Comparison of ENCODE assay signal across 8 cellular contexts in genomic region chr1:43853161-43853921, GRCh38.
DNase-seq lines count a peak whose midpoint lies in the region; ATAC-seq and TF ChIP-seq lines count a peak whose summit lies in the region.

No MANE protein-coding gene starts in this region.

- H3K9me3 Mint-ChIP-seq in stimulated activated naive CD8-positive, alpha-beta T cell treated with anti-CD3 and anti-CD28 coated beads, Interleukin-15, amount 100 ng/mL, for 72 hours, result peaks cover 0 to 4% of the 10 kb centered on the region in 2 donors

- H3K4me3 ChIP-seq in PC-9, result no peak overlapping the region

- H3K27me3 Mint-ChIP-seq in stimulated activated naive CD8-positive, alpha-beta T cell treated with anti-CD3 and anti-CD28 coated beads, Interleukin-15, amount 100 ng/mL, for 72 hours, result no peaks in the 10 kb centered on the region

- H3F3A ChIP-seq in PC-9 (ENCODE audit: insufficient read depth, low read depth), result peaks cover 37% of the 10 kb centered on the region

- intact Hi-C loops in PC-9 (cut with micrococcal nuclease; ENCODE audit: unreplicated experiment), result loop anchor here (1.0 to 10.0 kb wide), 3 partner anchors 19 to 181 kb away; partner anchors contain the start of gene SLC6A9

- no peaks in the 10 kb centered on the region for H3K9me3 ChIP-seq in PC-9 (ENCODE audit: insufficient read depth, low read depth)

- H3K27me3 ChIP-seq in PC-9 (ENCODE audit: insufficient read depth, low read depth), result no peaks in the 10 kb centered on the region

- H3K79me2 ChIP-seq in PC-9 (ENCODE audit: low read depth), result no peaks in the 10 kb centered on the region

- no peaks in the 10 kb centered on the region for H4K20me1 ChIP-seq in PC-9 (ENCODE audit: insufficient read depth)

- no peak overlapping the region for H3K27ac Mint-ChIP-seq in stimulated activated naive CD8-positive, alpha-beta T cell treated with anti-CD3 and anti-CD28 coated beads, Interleukin-15, amount 100 ng/mL, for 72 hours

- no TSS peak for BruUV-seq in PC-9 (replicated peaks; lab: Mats Ljungman, UMichigan)

- peak; percentile 67 for DNase-seq in GM03348 (ENCODE audit: low spot score)
- DNase-seq in HT-29 (ENCODE audit: low spot score), result peak; percentile 69
- peak; percentile 79 to 83 for DNase-seq in PC-9
- DNase-seq in stimulated activated naive CD8-positive, alpha-beta T cell treated with anti-CD3 and anti-CD28 coated beads, Interleukin-15, amount 100 ng/mL, for 72 hours, result peak in 1 of 2 donors; percentile 50
- no peak for DNase-seq in NK-92 treated with Interleukin-12 subunit alpha and Interleukin-12 subunit beta, amount 100 ng/mL, for 24 hours (lab: John Stamatoyannopoulos, UW)

- no peak overlapping the region for H3K4me3 Mint-ChIP-seq in stimulated activated naive CD8-positive, alpha-beta T cell treated with anti-CD3 and anti-CD28 coated beads, Interleukin-15, amount 100 ng/mL, for 72 hours

- H3K4me1 Mint-ChIP-seq in stimulated activated naive CD8-positive, alpha-beta T cell treated with anti-CD3 and anti-CD28 coated beads, Interleukin-15, amount 100 ng/mL, for 72 hours, result no peaks in the 10 kb centered on the region

- peak; percentile 75 for ATAC-seq in esophagus mucosa
- ATAC-seq in stimulated activated naive CD8-positive, alpha-beta T cell treated with anti-CD3 and anti-CD28 coated beads, Interleukin-15, amount 100 ng/mL, for 72 hours, result peak; percentile 84
- ATAC-seq in HG03460 (IDR thresholded peaks at IDR 0.05; ENCODE audit: unreplicated experiment), result no peak
- no peak for ATAC-seq in GM18870 (IDR thresholded peaks at IDR 0.05; ENCODE audit: unreplicated experiment)

- peaks cover 31% of the 10 kb centered on the region for H3K4me1 ChIP-seq in PC-9 (replicated peaks; ENCODE audit: insufficient read depth)

- POLR2A ChIA-PET in PC-9 (lab: Charles Lee; ENCODE audit: unreplicated experiment), result interaction anchor here (0.6 to 1.4 kb wide), 6 partner anchors 14 to 81 kb away, joined by 3 to 8 read pairs (median 4); no protein-coding TSS in a partner anchor

- TF ChIP-seq CTCF in PC-9 (conservative IDR thresholded peaks at IDR 0.05), result no peak

- CTCF ChIA-PET in PC-9 (lab: Charles Lee), result interaction anchor here (1.3 to 2.1 kb wide), 3 partner anchors 81 to 90 kb away, joined by 5 to 8 read pairs (median 6); no protein-coding TSS in a partner anchor

- peak overlapping the region; percentile 37 for H3K4me2 ChIP-seq in PC-9

- peak overlapping the region; percentile 54 for H3K27ac ChIP-seq in PC-9

- H2AFZ ChIP-seq in PC-9, result no peak overlapping the region

- no peaks in the 10 kb centered on the region for H3K36me3 ChIP-seq in PC-9 (ENCODE audit: low read depth)

- no peaks in the 10 kb centered on the region for H3K9me2 ChIP-seq in PC-9 (ENCODE audit: insufficient read depth)

Comparison
In these comparisons a context has a peak if more than half of its experiments do, and no peak if none do; other contexts are left out.
1. ATAC-seq: peak in esophagus mucosa (single experiment) and stimulated activated naive CD8-positive, alpha-beta T cell treated with anti-CD3 and anti-CD28 coated beads, Interleukin-15, amount 100 ng/mL, for 72 hours (single experiment); none in HG03460 (single experiment) and GM18870 (single experiment).